ENCODE assay signal across 8 cellular contexts in genomic region chr18:62751341-62751821, GRCh38. TPM values are rescaled to one million over a fixed set of nuclear protein-coding genes. Genes with fewer than 3 reads are reported as not detected.
A peak's percentile ranks its signal among the peaks of the same experiment; 100 is the strongest.
DNase-seq lines count a peak whose midpoint lies in the region; ATAC-seq and TF ChIP-seq lines count a peak whose summit lies in the region.

No MANE protein-coding gene starts in this region.

- peaks cover 98% of the 10 kb centered on the region for H3K79me2 ChIP-seq in neural progenitor cell (ENCODE audit: low read depth)

- H3K4me1 Mint-ChIP-seq in neural progenitor cell: peaks cover 50% of the 10 kb centered on the region

- H3K27ac ChIP-seq in heart right ventricle (peak overlapping the region in 6 of 10 donors; percentile 13 to 51 (median 34)), neural progenitor cell (peak overlapping the region; percentile 95), RWPE1 (no peak overlapping the region)

- TF ChIP-seq CTCF in heart right ventricle (IDR thresholded peaks at IDR 0.05) (no peak), neural progenitor cell (IDR thresholded peaks at IDR 0.05) (no peak), RWPE1 (conservative IDR thresholded peaks at IDR 0.05; ENCODE audit: low read depth) (no peak)

- peaks cover 41% of the 10 kb centered on the region for H3F3A ChIP-seq in neural progenitor cell (ENCODE audit: low read depth)

- H2AFZ ChIP-seq in neural progenitor cell (replicated peaks): no peak overlapping the region

- POLR2A ChIA-PET in RWPE1 (lab: Yijun Ruan, JAX; ENCODE audit: low non-redundant PET): no interaction called here

- H3K36me3 Mint-ChIP-seq in neural progenitor cell: peaks cover 21% of the 10 kb centered on the region

- H3K4me3 ChIP-seq in heart right ventricle: no peak overlapping the region
- peak overlapping the region; percentile 32 for H3K4me3 ChIP-seq in neural progenitor cell

- intact Hi-C loops in heart right ventricle (cut with DNase I): no loop called here

- peaks cover 0 to 7% (median 0%) of the 10 kb centered on the region in 11 donors for H3K9me3 ChIP-seq in heart right ventricle
- no peaks in the 10 kb centered on the region for H3K9me3 ChIP-seq in neural progenitor cell (ENCODE audit: low read depth)

- no peaks in the 10 kb centered on the region for H3K27me3 ChIP-seq in heart right ventricle
- H3K27me3 ChIP-seq in neural progenitor cell: no peaks in the 10 kb centered on the region

- H3K4me2 ChIP-seq in neural progenitor cell: peak overlapping the region; percentile 72

- H3K9ac ChIP-seq in neural progenitor cell: no peak overlapping the region

- WGBS in heart right ventricle, 2 donors: 24 to 28% methylated on average over 3 of the region's 3 CpGs

- H3K4me1 ChIP-seq in heart right ventricle (peaks cover 3 to 37% (median 25%) of the 10 kb centered on the region in 9 donors), neural progenitor cell (peaks cover 58% of the 10 kb centered on the region)

- CTCF ChIA-PET in RWPE1 (lab: Yijun Ruan, JAX): interaction anchor here (0.7 kb wide), 1 partner anchor 207 kb away, joined by 4 read pairs; no protein-coding TSS in a partner anchor

- H3K27ac Mint-ChIP-seq in neural progenitor cell: peak overlapping the region; percentile 96

- peaks cover 69% of the 10 kb centered on the region for H4K20me1 ChIP-seq in neural progenitor cell (ENCODE audit: low read depth)

- peak; percentile 42 for DNase-seq in Daoy (ENCODE audit: low read depth)
- peak in 1 of 2 donors; percentile 67 for DNase-seq in heart right ventricle
- DNase-seq in neural progenitor cell (ENCODE audit: low spot score): peak; percentile 90
- no peak for DNase-seq in RWPE1 (ENCODE audit: low spot score)
- no peak for DNase-seq in central memory CD4-positive, alpha-beta T cell
- DNase-seq in activated naive CD4-positive, alpha-beta T cell (lab: John Stamatoyannopoulos, UW): no peak

- H3K36me3 ChIP-seq in heart right ventricle (no peaks in the 10 kb centered on the region), neural progenitor cell (no peaks in the 10 kb centered on the region)

- peaks cover 26% of the 10 kb centered on the region for H3K9me3 Mint-ChIP-seq in neural progenitor cell

- peak overlapping the region; percentile 76 for H3K4me3 Mint-ChIP-seq in neural progenitor cell

- H3K27me3 Mint-ChIP-seq in neural progenitor cell (ENCODE audit: insufficient read depth, low read depth): no peaks in the 10 kb centered on the region

- peak; percentile 71 to 91 (median 81) for ATAC-seq in heart right ventricle
- ATAC-seq in HG02759 (IDR thresholded peaks at IDR 0.05; ENCODE audit: unreplicated experiment): no peak

TF ChIP-seq in PFSK-1, 5 proteins besides CTCF, POLR2A, EP300 and RAD21:
- 0 out of 2 replicates have a peak, but pooled peaks have one; percentile 17 for TF ChIP-seq POLR2AphosphoS5 (IDR thresholded peaks at IDR 0.05; ENCODE audit: low read depth, low read length)
- TF ChIP-seq FOXP2 (optimal IDR thresholded peaks at IDR 0.05; ENCODE audit: borderline replicate concordance, extremely low read depth, extremely low read length, insufficient read depth): no peak
- TF ChIP-seq REST (IDR thresholded peaks at IDR 0.05; ENCODE audit: insufficient read depth in 1 of 2, low read depth in 2 of 2, low read length in 2 of 2): 0 out of 4 replicates have a peak, but pooled peaks of 1 of the 2 experiments have one; percentile 24
- no peak for TF ChIP-seq TAF1 (IDR thresholded peaks at IDR 0.05; ENCODE audit: borderline replicate concordance, insufficient read depth, low read length)
- TF ChIP-seq SIN3A (IDR thresholded peaks at IDR 0.05; ENCODE audit: borderline replicate concordance, insufficient read depth, low read length): peak; percentile 29; the same call in 1 of the 2 replicates

RNA-seq across cellular contexts. Expression of gene PHLPP1, which starts 36.0 kb away (rescaled TPM):
- total RNA-seq in Daoy (2014; rRNA removed; shearing (Covaris generic)): 2.5 and 4.8 TPM in 2 replicates
- 13.5 TPM for polyA plus RNA-seq in PFSK-1 (2012; ENCODE audit: insufficient read length, low read depth)
- total RNA-seq in heart right ventricle (10 to 100 TPM in 3 of 10 donors, 1 to 10 TPM in 7; 4.2 to 10.7 (median 8.4) TPM), neural progenitor cell (ENCODE audit: low replicate concordance) (20.8 and 23.8 TPM in 2 replicates)
- 1 to 10 TPM; 1.8 to 2.0 TPM for polyA plus RNA-seq in heart right ventricle

Comparison
In these comparisons a context has a peak if more than half of its experiments do, and no peak if none do; other contexts are left out.
1. DNase-seq: peak in Daoy (single experiment) and neural progenitor cell (single experiment); none in RWPE1 (single experiment), central memory CD4-positive, alpha-beta T cell (single experiment) and activated naive CD4-positive, alpha-beta T cell (0 of 4).